ENCODE assay signal across 8 cellular contexts in the genomic region with DNA sequence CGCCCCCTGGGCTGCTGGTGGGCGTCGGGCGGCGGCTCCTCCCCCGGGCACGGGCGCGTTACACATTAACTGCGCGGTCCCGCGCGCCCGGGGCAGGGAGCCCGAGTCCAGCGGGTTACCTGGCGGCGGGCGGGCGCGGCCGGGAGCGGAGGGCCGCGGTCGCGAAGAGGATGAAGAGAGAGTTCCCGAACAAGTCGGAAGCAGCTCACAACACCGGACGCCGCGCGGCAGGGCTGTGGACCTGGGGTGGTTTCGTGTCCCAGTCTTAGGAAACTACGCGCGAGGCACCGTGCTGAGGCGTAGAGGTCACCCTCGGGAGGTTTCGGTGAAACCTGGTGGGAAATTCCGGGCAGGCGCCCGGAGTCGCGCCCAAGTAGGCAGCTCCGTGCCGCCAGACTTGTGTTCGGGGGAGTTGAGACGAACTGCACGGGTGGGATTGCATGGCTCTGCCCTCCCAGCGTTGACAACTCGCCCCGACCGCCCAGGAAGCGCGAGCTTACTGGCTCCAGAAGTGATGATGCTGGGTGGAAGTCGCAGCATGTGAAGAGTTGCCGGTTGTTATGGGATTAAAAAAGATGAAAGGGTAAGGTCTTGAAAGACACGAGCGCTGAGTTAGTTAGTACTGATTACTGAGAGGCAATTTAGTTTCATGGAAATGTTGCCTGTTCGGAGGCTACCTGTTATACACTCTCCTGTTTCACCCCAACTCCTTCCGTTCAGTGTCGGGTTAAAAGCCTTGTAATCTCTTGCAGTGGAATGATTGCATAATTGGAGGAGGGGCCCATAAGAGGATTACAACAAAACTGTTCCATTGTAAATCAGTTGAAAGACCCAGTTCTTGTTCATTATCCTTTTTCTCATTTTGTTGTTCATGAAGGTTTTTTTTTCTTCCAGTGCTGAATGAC. TPM values are rescaled to one million over a fixed set of nuclear protein-coding genes. Genes with fewer than 3 reads are reported as not detected.
DNase-seq lines count a peak whose midpoint lies in the region; ATAC-seq and TF ChIP-seq lines count a peak whose summit lies in the region.

No MANE protein-coding gene starts in this region.

- H3K27me3 ChIP-seq in ectodermal cell (ENCODE audit: control insufficient read depth, insufficient read depth, low read length, poor library complexity, severe bottlenecking) (peaks cover 60% of the 10 kb centered on the region), lower lobe of right lung (ENCODE audit: low read depth) (no peaks in the 10 kb centered on the region)

- H3K4me3 ChIP-seq in ectodermal cell (ENCODE audit: insufficient read depth, low read depth, low read length) (peak overlapping the region; percentile 79), lower lobe of right lung (peak overlapping the region; percentile 78)

- H3K9me3 ChIP-seq in ectodermal cell (ENCODE audit: control insufficient read depth, low read length) (no peaks in the 10 kb centered on the region), lower lobe of right lung (no peaks in the 10 kb centered on the region)

- no peak for TF ChIP-seq CTCF in lower lobe of right lung (IDR thresholded peaks at IDR 0.05)

- H3K27ac ChIP-seq in ectodermal cell (ENCODE audit: insufficient read depth, low read depth, low read length, poor library complexity, severe bottlenecking) (no peak overlapping the region), lower lobe of right lung (peak overlapping the region; percentile 86)

- H3K4me1 ChIP-seq in ectodermal cell (ENCODE audit: control insufficient read depth, insufficient read depth, low read length) (no peaks in the 10 kb centered on the region), lower lobe of right lung (peaks cover 8% of the 10 kb centered on the region)

- DNase-seq in AG08396 (ENCODE audit: low spot score), result peak; percentile 39
- peak; percentile 49 to 82 for DNase-seq in NCI-H526 (lab: John Stamatoyannopoulos, UW)
- DNase-seq in activated CD4-positive, alpha-beta T cell treated with anti-CD3 and anti-CD28 coated beads, Interleukin-2, amount 50 U/mL, for 4 hours, result peak; percentile 46
- peak; percentile 72 for DNase-seq in lower lobe of right lung
- DNase-seq in stimulated activated CD4-positive, alpha-beta T cell treated with anti-CD3 and anti-CD28 coated beads, TNF-alpha, amount 100 ng/mL, for 4 hours (ENCODE audit: low read depth in 3 of 3), result peak; percentile 23 to 37 (median 25)

- no peaks in the 10 kb centered on the region for H3K36me3 ChIP-seq in ectodermal cell (ENCODE audit: control insufficient read depth, insufficient read depth, low read length)
- no peaks in the 10 kb centered on the region for H3K36me3 ChIP-seq in lower lobe of right lung

- intact Hi-C loops in lower lobe of right lung (cut with DNase I), result no loop called here

- WGBS in ectodermal cell, 2 experiments, result 1% methylated on average over 63 to 66 of the region's 66 CpGs

- ATAC-seq in GM19035 (IDR thresholded peaks at IDR 0.05; ENCODE audit: unreplicated experiment) (peak; percentile 39), HG03342 (IDR thresholded peaks at IDR 0.05; ENCODE audit: unreplicated experiment) (peak; percentile 35), lower lobe of right lung (peak; percentile 77 to 81)

RNA-seq across cellular contexts. Expression of gene RAB3IP, which starts 0.9 kb away (rescaled TPM):
- 21.6 TPM for polyA plus RNA-seq in ectodermal cell (2013, experiment 1 of 4)
- 16.3 TPM for polyA plus RNA-seq in ectodermal cell (2013, experiment 2 of 4)
- 16.9 TPM for polyA plus RNA-seq in ectodermal cell (2013, experiment 3 of 4)
- polyA plus RNA-seq in ectodermal cell (2013, experiment 4 of 4), result 24.7 TPM
- 28.2 TPM for total RNA-seq in lower lobe of right lung

RNA-seq across cellular contexts. Expression of gene BEST3, which starts 40.4 kb away (rescaled TPM):
- polyA plus RNA-seq in ectodermal cell (2013, experiment 1 of 4), result not detected
- polyA plus RNA-seq in ectodermal cell (2013, experiment 2 of 4), result not detected
- polyA plus RNA-seq in ectodermal cell (2013, experiment 3 of 4), result not detected
- polyA plus RNA-seq in ectodermal cell (2013, experiment 4 of 4), result 0.08 TPM
- not detected for total RNA-seq in lower lobe of right lung
